In the genomic region with DNA sequence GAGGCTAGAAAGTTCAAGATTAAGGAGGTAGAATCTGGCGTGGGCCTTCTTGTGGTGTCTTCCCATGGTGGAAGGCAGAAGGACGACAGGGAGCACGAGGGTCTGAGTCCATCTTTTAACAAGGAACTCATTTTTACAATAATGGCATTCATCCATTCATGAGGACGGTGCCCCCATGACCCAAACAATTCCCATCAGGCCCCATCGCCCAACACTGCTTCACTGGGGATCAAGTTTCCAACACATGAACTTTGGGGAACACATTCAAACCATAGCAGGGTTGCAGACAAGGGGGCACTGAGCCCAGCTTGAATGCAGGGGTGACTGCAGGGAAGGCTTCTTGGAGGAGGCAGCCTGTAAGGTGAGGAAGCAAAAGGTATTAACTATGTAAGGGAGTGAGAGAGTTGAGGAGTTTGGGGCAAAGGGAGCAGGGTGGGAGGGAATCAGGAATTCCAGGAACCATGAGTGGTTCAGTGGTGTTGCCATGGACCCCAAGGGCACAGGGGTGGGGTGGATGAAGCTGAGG, we compare ENCODE assay signal across 25 cellular contexts. TPM values are rescaled to one million over a fixed set of nuclear protein-coding genes. Genes with fewer than 3 reads are reported as not detected.
"Had no signal": no experiment of that assay in that cellular context is flagged by ENCODE, and none has a peak within 500 bp of the region (broad histone marks: within the 10 kb centered on the region; RNA-seq: fewer than 3 reads in every experiment).

No MANE protein-coding gene starts in this region.

- H3K4me1 Mint-ChIP-seq: central memory CD8-positive, alpha-beta T cell had no signal

- H3K36me3 Mint-ChIP-seq: activated naive CD4-positive, alpha-beta T cell treated with anti-CD3 and anti-CD28 coated beads, Interleukin-2, amount 50 U/mL, for 72 hours; stimulated activated naive B cell treated with anti-CD40 and anti-IgM and Interleukin-4, amounts not matched to agents 10 μg/mL and 1 μg/mL and 100 μg/mL, for 72 hours had no signal

- H3K27ac Mint-ChIP-seq: activated CD4-positive, alpha-beta memory T cell treated with anti-CD3 and anti-CD28 coated beads, Interleukin-2, amount 10 ng/mL, durations not matched to agents 7 days and 5 days; dendritic cell treated with granulocyte-macrophage colony-stimulating factor and Interleukin-4, amounts not matched to agents 40 ng/mL and 50 ng/mL, for 4 days; nephron progenitor cell; stimulated activated naive B cell treated with anti-CD40 and anti-IgM and Interleukin-4, amounts not matched to agents 10 μg/mL and 1 μg/mL and 100 μg/mL, for 72 hours had no signal

- ATAC-seq: activated CD4-positive, CD25-positive, alpha-beta regulatory T cell treated with anti-CD3 and anti-CD28 coated beads, Interleukin-2, amount 50 U/mL, for 24 hours; activated naive CD4-positive, alpha-beta T cell treated with anti-CD3 and anti-CD28 coated beads, Interleukin-2, amount 50 U/mL, for 72 hours; activated T-cell treated with anti-CD3 and anti-CD28 coated beads, Interleukin-2, amount 50 U/mL, for 4 hours; left lung; lower lobe of right lung; psoas muscle; stimulated activated naive B cell treated with anti-CD40 and anti-IgM and Interleukin-4, amounts not matched to agents 10 μg/mL and 1 μg/mL and 100 μg/mL, for 72 hours had no signal

- H3K9me3 Mint-ChIP-seq: activated CD4-positive, alpha-beta memory T cell treated with anti-CD3 and anti-CD28 coated beads, Interleukin-2, amount 10 ng/mL, durations not matched to agents 7 days and 5 days; activated naive CD4-positive, alpha-beta T cell treated with anti-CD3 and anti-CD28 coated beads, Interleukin-2, amount 50 U/mL, for 72 hours; activated T-cell treated with anti-CD3 and anti-CD28 coated beads, Interleukin-2, amount 50 U/mL, for 4 hours; central memory CD8-positive, alpha-beta T cell; dendritic cell treated with granulocyte-macrophage colony-stimulating factor and Interleukin-4, amounts not matched to agents 40 ng/mL and 50 ng/mL, for 4 days; nephron progenitor cell; stimulated activated naive B cell treated with anti-CD40 and anti-IgM and Interleukin-4, amounts not matched to agents 10 μg/mL and 1 μg/mL and 100 μg/mL, for 72 hours had no signal

- DNase-seq: activated CD4-positive, alpha-beta memory T cell treated with anti-CD3 and anti-CD28 coated beads, Interleukin-2, amount 10 ng/mL, durations not matched to agents 7 days and 5 days; activated CD4-positive, alpha-beta T cell treated with anti-CD3 and anti-CD28 coated beads for 48 hours; activated CD8-positive, alpha-beta memory T cell treated with anti-CD3 and anti-CD28 coated beads, Interleukin-2, amount 50 U/mL, for 48 hours; activated T-cell treated with anti-CD3 and anti-CD28 coated beads, Interleukin-2, amount 50 U/mL, for 4 hours; esophagus squamous epithelium; foreskin melanocyte; kidney glomerular epithelial cell; left lung; lower lobe of right lung; nephron progenitor cell; stimulated activated CD4-positive, alpha-beta T cell treated with anti-CD3 and anti-CD28 coated beads, Interleukin-1b, Interleukin-23, amount 100 ng/mL, for 48 hours; stimulated activated CD4-positive, alpha-beta T cell treated with anti-CD3 and anti-CD28 coated beads, Interleukin-4, amount 100 ng/mL, for 4 hours; stimulated activated CD8-positive, alpha-beta memory T cell treated with anti-CD3 and anti-CD28 coated beads, Interleukin-4, amount 100 ng/mL, for 48 hours; stimulated activated naive B cell treated with anti-CD40 and anti-IgM and Interleukin-4, amounts not matched to agents 10 μg/mL and 1 μg/mL and 100 μg/mL, for 72 hours; stomach; T1000; thyroid gland; upper lobe of left lung; WERI-Rb-1 had no signal

- H3K4me3 Mint-ChIP-seq: activated CD4-positive, alpha-beta memory T cell treated with anti-CD3 and anti-CD28 coated beads, Interleukin-2, amount 10 ng/mL, durations not matched to agents 7 days and 5 days; activated T-cell treated with anti-CD3 and anti-CD28 coated beads, Interleukin-2, amount 50 U/mL, for 4 hours; central memory CD8-positive, alpha-beta T cell; dendritic cell treated with granulocyte-macrophage colony-stimulating factor and Interleukin-4, amounts not matched to agents 40 ng/mL and 50 ng/mL, for 4 days; nephron progenitor cell; stimulated activated naive B cell treated with anti-CD40 and anti-IgM and Interleukin-4, amounts not matched to agents 10 μg/mL and 1 μg/mL and 100 μg/mL, for 72 hours had no signal

- H3K27me3 Mint-ChIP-seq: dendritic cell treated with granulocyte-macrophage colony-stimulating factor and Interleukin-4, amounts not matched to agents 40 ng/mL and 50 ng/mL, for 4 days; stimulated activated naive B cell treated with anti-CD40 and anti-IgM and Interleukin-4, amounts not matched to agents 10 μg/mL and 1 μg/mL and 100 μg/mL, for 72 hours had no signal

RNA-seq across cellular contexts. Expression of gene RAB44, which starts 5.5 kb away (rescaled TPM):
- total RNA-seq: smooth muscle cell had no signal
